ENCODE assay signal across 12 cellular contexts in genomic region chr4:142318280-142318679, GRCh38.
"Had no signal": no experiment of that assay in that cellular context is flagged by ENCODE, and none has a peak within 500 bp of the region (broad histone marks: within the 10 kb centered on the region; RNA-seq: fewer than 3 reads in every experiment).

No MANE protein-coding gene starts in this region.

- ATAC-seq: lower lobe of right lung had no signal

- H3K36me3 ChIP-seq: colonic mucosa, lower lobe of right lung had no signal

- H3K9ac ChIP-seq: parathyroid adenoma had no signal

- H3K9me3 Mint-ChIP-seq: activated T-helper 2 cell treated with anti-CD3 and anti-CD28 coated beads, Interferon-gamma antibody, Interleukin-2, Interleukin-4, amounts not matched to agents 10 μg/mL and 5 μg/mL and 100 μg/mL, durations not matched to agents 14 hours and 24 hours and 36 hours; stimulated activated naive CD8-positive, alpha-beta T cell treated with anti-CD3 and anti-CD28 coated beads, Interleukin-15, Interleukin-2, amounts not matched to agents 100 ng/mL and 50 ng/mL, for 24 hours; type B pancreatic cell had no signal

- H3K9me3 ChIP-seq: colonic mucosa, lower lobe of right lung had no signal

- H3K27ac Mint-ChIP-seq: activated naive CD4-positive, alpha-beta T cell treated with anti-CD3 and anti-CD28 coated beads, Interleukin-2, amount 10 ng/mL, durations not matched to agents 7 days and 5 days; activated T-helper 2 cell treated with anti-CD3 and anti-CD28 coated beads, Interferon-gamma antibody, Interleukin-2, Interleukin-4, amounts not matched to agents 10 μg/mL and 5 μg/mL and 100 μg/mL, durations not matched to agents 14 hours and 24 hours and 36 hours; stimulated activated naive CD8-positive, alpha-beta T cell treated with anti-CD3 and anti-CD28 coated beads, Interleukin-15, Interleukin-2, amounts not matched to agents 100 ng/mL and 50 ng/mL, for 24 hours; type B pancreatic cell had no signal

- H3K4me3 Mint-ChIP-seq: activated naive CD4-positive, alpha-beta T cell treated with anti-CD3 and anti-CD28 coated beads, Interleukin-2, amount 10 ng/mL, durations not matched to agents 7 days and 5 days; stimulated activated naive CD8-positive, alpha-beta T cell treated with anti-CD3 and anti-CD28 coated beads, Interleukin-15, Interleukin-2, amounts not matched to agents 100 ng/mL and 50 ng/mL, for 24 hours; type B pancreatic cell had no signal

- H3K27me3 Mint-ChIP-seq: activated naive CD4-positive, alpha-beta T cell treated with anti-CD3 and anti-CD28 coated beads, Interleukin-2, amount 10 ng/mL, durations not matched to agents 7 days and 5 days; stimulated activated naive CD8-positive, alpha-beta T cell treated with anti-CD3 and anti-CD28 coated beads, Interleukin-15, Interleukin-2, amounts not matched to agents 100 ng/mL and 50 ng/mL, for 24 hours; type B pancreatic cell had no signal

- H3K36me3 Mint-ChIP-seq: type B pancreatic cell had no signal

- DNase-seq: activated naive CD4-positive, alpha-beta T cell treated with anti-CD3 and anti-CD28 coated beads, Interleukin-2, amount 10 ng/mL, durations not matched to agents 7 days and 5 days; amniotic stem cell; colonic mucosa; foreskin melanocyte; kidney glomerular epithelial cell; lower lobe of right lung; midbrain; small intestine had no signal

- H3K27ac ChIP-seq: colonic mucosa, lower lobe of right lung had no signal

- H3K4me3 ChIP-seq: colonic mucosa, lower lobe of right lung had no signal

- H3K27me3 ChIP-seq: colonic mucosa had no signal

- H3K4me1 ChIP-seq: colonic mucosa, parathyroid adenoma had no signal
